22 cellular contexts compared by ENCODE assay signal in genomic region chr20:53904261-53904660, GRCh38.
"Had no signal": no experiment of that assay in that cellular context is flagged by ENCODE, and none has a peak within 500 bp of the region (broad histone marks: within the 10 kb centered on the region; RNA-seq: fewer than 3 reads in every experiment).

No MANE protein-coding gene starts in this region.

- DNase-seq: activated CD4-positive, alpha-beta T cell treated with anti-CD3 and anti-CD28 coated beads, Interleukin-2, amount 10 ng/mL, durations not matched to agents 7 days and 5 days; activated CD4-positive, CD25-positive, alpha-beta regulatory T cell treated with anti-CD3 and anti-CD28 coated beads, Interleukin-2, amount 50 U/mL, for 72 hours; effector memory CD4-positive, alpha-beta T cell; esophagus squamous epithelium; gastrocnemius medialis; hypothalamus; left ventricle myocardium superior; ovary; psoas muscle; stimulated activated CD4-positive, alpha-beta T cell treated with anti-CD3 and anti-CD28 coated beads, Interleukin-4, amount 100 ng/mL, for 4 hours; WERI-Rb-1 had no signal

- H3K27ac ChIP-seq: breast epithelium, esophagus squamous epithelium, gastrocnemius medialis, ovary, psoas muscle, right atrium auricular region, suprapubic skin, tibial nerve, WERI-Rb-1 had no signal

- H3K4me3 ChIP-seq: breast epithelium, esophagus squamous epithelium, gastrocnemius medialis, ovary, psoas muscle, right atrium auricular region, suprapubic skin, tibial nerve had no signal

- H3K27me3 Mint-ChIP-seq: activated CD4-positive, alpha-beta T cell treated with anti-CD3 and anti-CD28 coated beads, Interleukin-2, amount 10 ng/mL, durations not matched to agents 7 days and 5 days; activated CD8-positive, alpha-beta T cell treated with anti-CD3 and anti-CD28 coated beads for 36 hours; central memory CD8-positive, alpha-beta T cell; natural killer cell treated with Interleukin-12 subunit alpha and Interleukin-12 subunit beta and Interleukin-15 and Interleukin-18, amount 100 ng/mL, for 72 hours; stimulated activated naive CD8-positive, alpha-beta T cell treated with anti-CD3 and anti-CD28 coated beads, Interleukin-15, amount 100 ng/mL, for 72 hours had no signal

- H3K36me3 ChIP-seq: breast epithelium, esophagus squamous epithelium, gastrocnemius medialis, ovary, right atrium auricular region, suprapubic skin, tibial nerve, WERI-Rb-1 had no signal

- H3K4me3 Mint-ChIP-seq: activated CD4-positive, alpha-beta T cell treated with anti-CD3 and anti-CD28 coated beads, Interleukin-2, amount 10 ng/mL, durations not matched to agents 7 days and 5 days; activated CD8-positive, alpha-beta T cell treated with anti-CD3 and anti-CD28 coated beads for 36 hours; activated T-helper 1 cell treated with anti-CD3 and anti-CD28 coated beads, Interleukin-12 subunit alpha, Interleukin-12 subunit beta, Interleukin-2, Interleukin-4 antibody, amounts not matched to agents 30 ng/mL and 10 ng/mL and 1 ng/mL, durations not matched to agents 14 hours and 24 hours and 36 hours; central memory CD8-positive, alpha-beta T cell; T-helper 2 cell treated with Interferon-gamma antibody and Interleukin-4, amounts not matched to agents 5 μg/mL and 100 μg/mL, for 36 hours had no signal

- H3K27me3 ChIP-seq: breast epithelium, esophagus squamous epithelium, gastrocnemius medialis, ovary, right atrium auricular region, suprapubic skin, tibial nerve had no signal

- ATAC-seq: activated naive CD4-positive, alpha-beta T cell treated with anti-CD3 and anti-CD28 coated beads, Interleukin-2, amount 50 U/mL, for 72 hours; gastrocnemius medialis; left ventricle myocardium superior; psoas muscle had no signal

- H3K9me3 Mint-ChIP-seq: activated CD8-positive, alpha-beta T cell treated with anti-CD3 and anti-CD28 coated beads for 36 hours; activated T-helper 1 cell treated with anti-CD3 and anti-CD28 coated beads, Interleukin-12 subunit alpha, Interleukin-12 subunit beta, Interleukin-2, Interleukin-4 antibody, amounts not matched to agents 30 ng/mL and 10 ng/mL and 1 ng/mL, durations not matched to agents 14 hours and 24 hours and 36 hours; central memory CD8-positive, alpha-beta T cell; natural killer cell treated with Interleukin-12 subunit alpha and Interleukin-12 subunit beta and Interleukin-15 and Interleukin-18, amount 100 ng/mL, for 72 hours; T-helper 2 cell treated with Interferon-gamma antibody and Interleukin-4, amounts not matched to agents 5 μg/mL and 100 μg/mL, for 36 hours had no signal

- H3K27ac Mint-ChIP-seq: activated naive CD4-positive, alpha-beta T cell treated with anti-CD3 and anti-CD28 coated beads, Interleukin-2, amount 50 U/mL, for 72 hours; activated T-helper 1 cell treated with anti-CD3 and anti-CD28 coated beads, Interleukin-12 subunit alpha, Interleukin-12 subunit beta, Interleukin-2, Interleukin-4 antibody, amounts not matched to agents 30 ng/mL and 10 ng/mL and 1 ng/mL, durations not matched to agents 14 hours and 24 hours and 36 hours; stimulated activated naive CD8-positive, alpha-beta T cell treated with anti-CD3 and anti-CD28 coated beads, Interleukin-15, amount 100 ng/mL, for 72 hours had no signal

- H3K9me3 ChIP-seq: breast epithelium, esophagus squamous epithelium, gastrocnemius medialis, ovary, psoas muscle, right atrium auricular region, suprapubic skin, tibial nerve had no signal

- H3K36me3 Mint-ChIP-seq: activated naive CD4-positive, alpha-beta T cell treated with anti-CD3 and anti-CD28 coated beads, Interleukin-2, amount 50 U/mL, for 72 hours; natural killer cell treated with Interleukin-12 subunit alpha and Interleukin-12 subunit beta and Interleukin-15 and Interleukin-18, amount 100 ng/mL, for 72 hours had no signal
